8 cellular contexts compared by ENCODE assay signal in genomic region chr4:15232725-15233597, GRCh38.
A peak's percentile ranks its signal among the peaks of the same experiment; 100 is the strongest.
DNase-seq lines count a peak whose midpoint lies in the region; ATAC-seq and TF ChIP-seq lines count a peak whose summit lies in the region.

No MANE protein-coding gene starts in this region.

- H3K27me3 ChIP-seq in MM.1S (replicated peaks; ENCODE audit: insufficient read depth, low read length): peaks cover 26% of the 10 kb centered on the region

- H3F3A ChIP-seq in MM.1S (ENCODE audit: insufficient read depth, low read length): peaks cover 13% of the 10 kb centered on the region; the same call in 1 of the 2 replicates

- no peaks in the 10 kb centered on the region for H3K36me3 ChIP-seq in MM.1S (replicated peaks; ENCODE audit: insufficient read depth, low read length)

- no peak overlapping the region for H3K27ac ChIP-seq in MM.1S (ENCODE audit: low read length)

- H3K9me2 ChIP-seq in MM.1S (replicated peaks; ENCODE audit: insufficient read depth, low read length): no peaks in the 10 kb centered on the region

- no peak overlapping the region for H3K27ac Mint-ChIP-seq in central memory CD8-positive, alpha-beta T cell (ENCODE audit: low read depth)
- H3K27ac Mint-ChIP-seq in mesothelial cell of epicardium: peak overlapping the region; percentile 76

- no peaks in the 10 kb centered on the region for H3K9me3 Mint-ChIP-seq in central memory CD8-positive, alpha-beta T cell
- no peaks in the 10 kb centered on the region for H3K9me3 Mint-ChIP-seq in mesothelial cell of epicardium

- H3K79me2 ChIP-seq in MM.1S (ENCODE audit: low read length): no peaks in the 10 kb centered on the region

- no peak overlapping the region for H3K9ac ChIP-seq in MM.1S (ENCODE audit: low read length)

- H3K36me3 Mint-ChIP-seq in central memory CD8-positive, alpha-beta T cell (ENCODE audit: insufficient read depth): no peaks in the 10 kb centered on the region
- no peaks in the 10 kb centered on the region for H3K36me3 Mint-ChIP-seq in mesothelial cell of epicardium

- H3K4me3 ChIP-seq in MM.1S (ENCODE audit: low read length): peak overlapping the region; percentile 33

- DNase-seq in MM.1S: peak; percentile 72
- DNase-seq in central memory CD8-positive, alpha-beta T cell (ENCODE audit: low spot score in 2 of 2): no peak
- no peak for DNase-seq in mesothelial cell of epicardium (ENCODE audit: low spot score in 2 of 2, unreplicated experiment in 2 of 2)
- DNase-seq in OCI-M2 (lab: John Stamatoyannopoulos, UW; ENCODE audit: unreplicated experiment): no peak
- DNase-seq in activated gamma-delta T cell treated with Interleukin-2 at 50 U/mL for 16 hours: no peak

- peaks cover 15% of the 10 kb centered on the region for H3K4me1 ChIP-seq in MM.1S (ENCODE audit: low read length)

- TF ChIP-seq CTCF in MM.1S (IDR thresholded peaks at IDR 0.05; ENCODE audit: low read length) (no peak), mesothelial cell of epicardium (IDR thresholded peaks at IDR 0.05; ENCODE audit: unreplicated experiment) (no peak)

- no peaks in the 10 kb centered on the region for H4K20me1 ChIP-seq in MM.1S (ENCODE audit: insufficient read depth, low read length)

- peak overlapping the region; percentile 21 for H3K4me3 Mint-ChIP-seq in central memory CD8-positive, alpha-beta T cell
- H3K4me3 Mint-ChIP-seq in mesothelial cell of epicardium: no peak overlapping the region

- ATAC-seq in GM18868 (IDR thresholded peaks at IDR 0.05; ENCODE audit: unreplicated experiment) (peak; percentile 25), GM19452 (IDR thresholded peaks at IDR 0.05; ENCODE audit: unreplicated experiment) (no peak), GM18517 (IDR thresholded peaks at IDR 0.05; ENCODE audit: unreplicated experiment) (no peak)
- ATAC-seq in central memory CD8-positive, alpha-beta T cell (replicated peaks; ENCODE audit: extremely low read depth, poor library complexity, severe bottlenecking): no peak

- peak overlapping the region; percentile 83 for H3K4me2 ChIP-seq in MM.1S (ENCODE audit: low read depth, low read length)

- H3K9me3 ChIP-seq in MM.1S (replicated peaks; ENCODE audit: insufficient read depth, low read length): no peaks in the 10 kb centered on the region

- peaks cover 21% of the 10 kb centered on the region for H3K4me1 Mint-ChIP-seq in central memory CD8-positive, alpha-beta T cell
- H3K4me1 Mint-ChIP-seq in mesothelial cell of epicardium: peaks cover 28% of the 10 kb centered on the region

- H2AFZ ChIP-seq in MM.1S (ENCODE audit: low read length): no peak overlapping the region

- no peaks in the 10 kb centered on the region for H3K27me3 Mint-ChIP-seq in central memory CD8-positive, alpha-beta T cell
- no peaks in the 10 kb centered on the region for H3K27me3 Mint-ChIP-seq in mesothelial cell of epicardium (ENCODE audit: low read depth)
